Comparison of ENCODE assay signal across 32 cellular contexts in genomic region chr18:23169683-23170082, GRCh38. TPM values are rescaled to one million over a fixed set of nuclear protein-coding genes. Genes with fewer than 3 reads are reported as not detected.
DNase-seq lines count a peak whose midpoint lies in the region; ATAC-seq, FAIRE-seq and TF ChIP-seq lines count a peak whose summit lies in the region.
"Had no signal": no experiment of that assay in that cellular context is flagged by ENCODE, and none has a peak within 500 bp of the region (broad histone marks: within the 10 kb centered on the region; RNA-seq: fewer than 3 reads in every experiment).

No MANE protein-coding gene starts in this region.

- H3K9me3 Mint-ChIP-seq in activated naive CD8-positive, alpha-beta T cell treated with anti-CD3 and anti-CD28 coated beads, Interleukin-2, amount 50 U/mL, for 24 hours, result no peaks in the 10 kb centered on the region
- H3K9me3 Mint-ChIP-seq: activated naive CD8-positive, alpha-beta T cell treated with anti-CD3 and anti-CD28 coated beads for 36 hours had no signal

- H3K4me1 ChIP-seq in KMS-11 (ENCODE audit: low read depth, poor library complexity, severe bottlenecking) (peaks cover 64% of the 10 kb centered on the region), neuronal stem cell (ENCODE audit: control insufficient read depth in 2 of 2, insufficient read depth in 1 of 2, low read depth in 1 of 2, low read length in 2 of 2) (peaks cover 6 to 10% of the 10 kb centered on the region in 2 donors)
- H3K4me1 ChIP-seq: gastrocnemius medialis, psoas muscle had no signal

- no peak overlapping the region for H2BK15ac ChIP-seq in neuronal stem cell (ENCODE audit: low read length)

- no peaks in the 10 kb centered on the region for H3K79me1 ChIP-seq in neuronal stem cell (ENCODE audit: low read depth, low read length)

- H3K79me2 ChIP-seq in KMS-11 (ENCODE audit: insufficient read depth, low read depth), result peaks cover 97% of the 10 kb centered on the region

- H3K9ac ChIP-seq in KMS-11 (no peak overlapping the region), neuronal stem cell (ENCODE audit: low read depth, low read length, poor library complexity) (no peak overlapping the region)
- H3K9ac ChIP-seq: BLaER1, GM23248 had no signal

- peaks cover 46% of the 10 kb centered on the region for H4K20me1 ChIP-seq in KMS-11 (ENCODE audit: insufficient read depth)
- H4K20me1 ChIP-seq: BLaER1 had no signal

- no peak for FAIRE-seq in GM19239 (lab: Jason Lieb, UNC)
- FAIRE-seq: G401.6 had no signal

- TF ChIP-seq CTCF in KMS-11 (conservative IDR thresholded peaks at IDR 0.05; ENCODE audit: low read depth, low read length), result no peak

- no peak overlapping the region for H2BK12ac ChIP-seq in neuronal stem cell (ENCODE audit: low read length)

- H3K4ac ChIP-seq in neuronal stem cell (ENCODE audit: low read length), result no peak overlapping the region

- ATAC-seq in activated naive CD8-positive, alpha-beta T cell treated with anti-CD3 and anti-CD28 coated beads, Interleukin-2, amount 50 U/mL, for 24 hours, result no peak
- ATAC-seq: gastrocnemius medialis, Panc1, psoas muscle, sciatic nerve had no signal

- H3K4me3 ChIP-seq in H7 (ENCODE audit: insufficient read depth, low read depth, low read length) (no peak overlapping the region), KMS-11 (IDR thresholded peaks at IDR 0.05; ENCODE audit: insufficient read depth, low read depth, low read length) (no peak overlapping the region), neuronal stem cell (ENCODE audit: low read length in 2 of 2) (no peak overlapping the region)
- H3K4me3 ChIP-seq: BLaER1, gastrocnemius medialis, GM23248, left ventricle myocardium inferior, psoas muscle, tibial nerve had no signal

- no peaks in the 10 kb centered on the region for H3K27me3 Mint-ChIP-seq in activated naive CD8-positive, alpha-beta T cell treated with anti-CD3 and anti-CD28 coated beads, Interleukin-2, amount 50 U/mL, for 24 hours

- no peak overlapping the region for H3K18ac ChIP-seq in neuronal stem cell (ENCODE audit: low read length)

- H2AK5ac ChIP-seq in neuronal stem cell (ENCODE audit: low read depth, low read length), result no peak overlapping the region

- H3K27ac Mint-ChIP-seq in activated naive CD8-positive, alpha-beta T cell treated with anti-CD3 and anti-CD28 coated beads, Interleukin-2, amount 50 U/mL, for 24 hours, result no peak overlapping the region
- H3K27ac Mint-ChIP-seq: activated naive CD8-positive, alpha-beta T cell treated with anti-CD3 and anti-CD28 coated beads for 36 hours had no signal

- DNase-seq in H7 (peak; percentile 82), iPS DF 4.7 (ENCODE audit: extremely low read depth, low spot score) (peak; percentile 72), neuronal stem cell (ENCODE audit: low spot score) (no peak), NCI-H146 (lab: John Stamatoyannopoulos, UW) (no peak), GM19239 (ENCODE audit: insufficient read length, low spot score) (no peak)
- DNase-seq in activated naive CD8-positive, alpha-beta T cell treated with anti-CD3 and anti-CD28 coated beads, Interleukin-2, amount 50 U/mL, for 24 hours, result no peak
- DNase-seq: activated CD4-positive, alpha-beta T cell treated with anti-CD3 and anti-CD28 coated beads for 4 hours; activated effector memory CD4-positive, alpha-beta T cell treated with Interleukin-2 at 50 U/mL for 16 hours; activated naive CD8-positive, alpha-beta T cell treated with anti-CD3 and anti-CD28 coated beads for 36 hours; aorta; COR-L47; DMS53; gastrocnemius medialis; GM23248; islet precursor cell; KG1; left ventricle myocardium inferior; MM.1S; NCI-H1105 treated with DMSO at 0.1 percent for 48 hours; NCI-H1930; NCI-H226; NCI-H526 treated with DMSO at 0.1 percent for 48 hours; occipital lobe; psoas muscle; SIG-M5; stimulated activated CD4-positive, alpha-beta T cell treated with anti-CD3 and anti-CD28 coated beads, Interleukin-4, amount 100 ng/mL, for 24 hours had no signal

- no peak overlapping the region for H3K4me3 Mint-ChIP-seq in activated naive CD8-positive, alpha-beta T cell treated with anti-CD3 and anti-CD28 coated beads, Interleukin-2, amount 50 U/mL, for 24 hours
- H3K4me3 Mint-ChIP-seq: activated naive CD8-positive, alpha-beta T cell treated with anti-CD3 and anti-CD28 coated beads for 36 hours had no signal

- WGBS in neuronal stem cell (ENCODE audit: extremely low coverage in 2 of 2, insufficient read length in 2 of 2, insufficient replicate concordance in 1 of 2), 2 donors, result no CpG with 5 or more reads among the region's 8 CpGs

- H3K27ac ChIP-seq in KMS-11, result peak overlapping the region; percentile 12; the same call in 1 of the 2 replicates
- no peak overlapping the region for H3K27ac ChIP-seq in neuronal stem cell (replicated peaks; ENCODE audit: low read length)
- H3K27ac ChIP-seq: BLaER1, gastrocnemius medialis, GM23248, left ventricle myocardium inferior, psoas muscle had no signal

- no peaks in the 10 kb centered on the region for H3K4me1 Mint-ChIP-seq in activated naive CD8-positive, alpha-beta T cell treated with anti-CD3 and anti-CD28 coated beads, Interleukin-2, amount 50 U/mL, for 24 hours
- H3K4me1 Mint-ChIP-seq: activated naive CD8-positive, alpha-beta T cell treated with anti-CD3 and anti-CD28 coated beads for 36 hours had no signal

- no peak overlapping the region for H2AFZ ChIP-seq in KMS-11 (ENCODE audit: low read depth)
- H2AFZ ChIP-seq in neuronal stem cell (ENCODE audit: low read length), result peak overlapping the region; percentile 53
- H2AFZ ChIP-seq: GM23248 had no signal

- no peak overlapping the region for H2BK120ac ChIP-seq in neuronal stem cell (ENCODE audit: low read depth, low read length)

- H3K27me3 ChIP-seq in H7 (ENCODE audit: control insufficient read depth, insufficient read depth, low read length) (no peaks in the 10 kb centered on the region), KMS-11 (ENCODE audit: insufficient read depth, low read depth) (no peaks in the 10 kb centered on the region), neuronal stem cell (ENCODE audit: control insufficient read depth in 3 of 3, insufficient read depth in 3 of 3, low read depth in 1 of 3, low read length in 3 of 3) (no peaks in the 10 kb centered on the region)
- H3K27me3 ChIP-seq: BLaER1, gastrocnemius medialis, tibial nerve had no signal

- H2BK5ac ChIP-seq in neuronal stem cell (ENCODE audit: low read length), result no peak overlapping the region

- H3K14ac ChIP-seq in neuronal stem cell (ENCODE audit: low read length), result no peak overlapping the region

- H3K9me3 ChIP-seq in neuronal stem cell (replicated peaks in 1 of 2; ENCODE audit: control insufficient read depth in 2 of 2, insufficient read depth in 1 of 2, low read depth in 1 of 2, low read length in 2 of 2), result no peaks in the 10 kb centered on the region
- H3K9me3 ChIP-seq: BLaER1, gastrocnemius medialis, left ventricle myocardium inferior, psoas muscle, tibial nerve had no signal

- no peak overlapping the region for H3K23ac ChIP-seq in neuronal stem cell (ENCODE audit: low read depth, low read length, poor library complexity)

- H3K4me2 ChIP-seq in KMS-11, result no peak overlapping the region
- H3K4me2 ChIP-seq in neuronal stem cell (ENCODE audit: insufficient read depth, low read length, poor library complexity, severe bottlenecking), result no peak overlapping the region
- H3K4me2 ChIP-seq: BLaER1 had no signal

- no peak overlapping the region for H4K91ac ChIP-seq in neuronal stem cell (ENCODE audit: low read depth, low read length, poor library complexity)

- H4K8ac ChIP-seq in neuronal stem cell (ENCODE audit: low read depth, low read length), result no peak overlapping the region

- no peaks in the 10 kb centered on the region for H3K36me3 ChIP-seq in H7 (replicated peaks; ENCODE audit: control insufficient read depth, insufficient read depth, low read length)
- H3K36me3 ChIP-seq in KMS-11 (ENCODE audit: insufficient read depth), result peaks cover 9% of the 10 kb centered on the region; the same call in 1 of the 2 replicates
- H3K36me3 ChIP-seq in neuronal stem cell (replicated peaks in 1 of 2; ENCODE audit: control insufficient read depth in 2 of 2, insufficient read depth in 2 of 2, low read length in 2 of 2), result no peaks in the 10 kb centered on the region
- H3K36me3 ChIP-seq: BLaER1, gastrocnemius medialis, left ventricle myocardium inferior, tibial nerve had no signal

- no peaks in the 10 kb centered on the region for H3K36me3 Mint-ChIP-seq in activated naive CD8-positive, alpha-beta T cell treated with anti-CD3 and anti-CD28 coated beads, Interleukin-2, amount 50 U/mL, for 24 hours (ENCODE audit: low read depth)
- H3K36me3 Mint-ChIP-seq: activated naive CD8-positive, alpha-beta T cell treated with anti-CD3 and anti-CD28 coated beads for 36 hours had no signal

RNA-seq across cellular contexts. Expression of gene CABLES1, which starts 34.4 kb away (rescaled TPM):
- total RNA-seq in H7 (2014; rRNA removed; shearing (Covaris generic)), result 9.6 and 22.5 TPM in 2 replicates
- 2.2 TPM for polyA plus RNA-seq in neuronal stem cell (2013, experiment 1 of 2)
- 1.9 TPM for polyA plus RNA-seq in neuronal stem cell (2013, experiment 2 of 2)

Comparison
In these comparisons a context has a peak if more than half of its experiments do, and no peak if none do; other contexts are left out.
1. DNase-seq: peak in H7 (single experiment) and iPS DF 4.7 (single experiment); none in neuronal stem cell (single experiment), activated naive CD8-positive, alpha-beta T cell treated with anti-CD3 and anti-CD28 coated beads, Interleukin-2, amount 50 U/mL, for 24 hours (single experiment), NCI-H146 (single experiment) and GM19239 (single experiment).